ENCODE assay signal across 15 cellular contexts in the genomic region with DNA sequence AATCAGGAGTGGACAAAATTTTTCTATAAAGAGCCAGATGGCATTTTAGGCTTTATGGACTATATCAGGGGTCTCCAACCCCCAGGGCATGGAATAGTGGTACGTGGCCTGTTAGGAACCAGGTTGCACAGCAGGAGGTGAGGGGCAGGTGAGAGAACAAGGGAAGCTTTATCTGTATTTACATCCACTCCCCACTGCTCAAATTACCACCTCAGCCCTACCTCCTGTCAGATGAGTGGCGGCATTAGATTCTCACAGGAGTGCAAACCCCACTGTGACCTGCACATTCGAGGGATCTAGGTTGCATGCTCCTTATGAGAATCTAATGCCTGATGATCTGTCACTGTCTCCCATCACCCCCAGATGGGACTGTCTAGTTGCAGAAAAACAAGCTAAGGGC. TPM values are rescaled to one million over a fixed set of nuclear protein-coding genes. Genes with fewer than 3 reads are reported as not detected.
DNase-seq lines count a peak whose midpoint lies in the region; ATAC-seq, FAIRE-seq and TF ChIP-seq lines count a peak whose summit lies in the region.
"Had no signal": no experiment of that assay in that cellular context is flagged by ENCODE, and none has a peak within 500 bp of the region (broad histone marks: within the 10 kb centered on the region; RNA-seq: fewer than 3 reads in every experiment).

No MANE protein-coding gene starts in this region.

- intact Hi-C loops in HepG2 (cut with micrococcal nuclease; ENCODE audit: unreplicated experiment) (no loop called here), right lobe of liver (cut with DNase I) (no loop called here), K562 (cut with micrococcal nuclease) (no loop called here), posterior vena cava (cut with DNase I) (no loop called here)

- TF ChIP-seq EP300 in HepG2 (IDR thresholded peaks at IDR 0.05; ENCODE audit: low read depth in 2 of 2, low read length in 2 of 2) (no peak), HepG2 (CRISPR knock-in tag; IDR thresholded peaks at IDR 0.05; ENCODE audit: borderline replicate concordance) (no peak), K562 (IDR thresholded peaks at IDR 0.05; ENCODE audit: low read length) (no peak)

- ATAC-seq in HepG2 (no peak; the same call in 2 of the 3 replicates), right lobe of liver (no peak), K562 (peak; percentile 41), GM21576 (IDR thresholded peaks at IDR 0.05; ENCODE audit: unreplicated experiment) (no peak), HG02970 (IDR thresholded peaks at IDR 0.05; ENCODE audit: low FRiP score, unreplicated experiment) (no peak)
- ATAC-seq: CD8-positive, alpha-beta T cell had no signal

- peak; percentile 5 for DNase-seq in HepG2 (ENCODE audit: low spot score)
- no peak for DNase-seq in right lobe of liver
- peak; percentile 94 for DNase-seq in NCI-H2171 treated with DMSO at 0.1 percent for 48 hours (lab: John Stamatoyannopoulos, UW)
- no peak for DNase-seq in K562 (ENCODE audit: extremely low read depth in 1 of 4, low spot score in 3 of 4)
- DNase-seq in posterior vena cava (ENCODE audit: low spot score), result no peak
- DNase-seq: BE2C; CD8-positive, alpha-beta T cell; NCI-H1436 treated with DMSO at 0.1 percent for 48 hours; NCI-H774; SHP77 treated with DMSO at 0.1 percent for 48 hours; T-helper 2 cell had no signal

- TF ChIP-seq CTCF in HepG2 (CRISPR knock-in tag; IDR thresholded peaks at IDR 0.05), result no peak
- no peak for TF ChIP-seq CTCF in right lobe of liver (IDR thresholded peaks at IDR 0.05)
- no peak for TF ChIP-seq CTCF in K562 (IDR thresholded peaks at IDR 0.05 in 2 of 3, conservative IDR thresholded peaks at IDR 0.05 in 1 of 3; ENCODE audit: insufficient read depth in 2 of 3, low read depth in 1 of 3, low read length in 3 of 3)

- H3K36me3 ChIP-seq in HepG2 (replicated peaks in 1 of 2; ENCODE audit: control insufficient read depth in 1 of 2, insufficient read depth in 2 of 2, low read length in 2 of 2), result peaks cover 0 to 4% of the 10 kb centered on the region in 2 experiments; a peak in 1 of 5 replicates
- H3K36me3 ChIP-seq in right lobe of liver, result peaks cover 0 to 5% (median 0%) of the 10 kb centered on the region in 4 donors
- peaks cover 37% of the 10 kb centered on the region for H3K36me3 ChIP-seq in K562 (ENCODE audit: control insufficient read depth, insufficient read depth, low read length)

- TF ChIP-seq RAD21 in HepG2 (CRISPR knock-in tag; IDR thresholded peaks at IDR 0.05) (no peak), K562 (CRISPR knock-in tag; conservative IDR thresholded peaks at IDR 0.05 in 1 of 2, IDR thresholded peaks at IDR 0.05 in 1 of 2) (no peak)

- POLR2A ChIA-PET in HepG2 (lab: Yijun Ruan, JAX), result no interaction called here
- POLR2A ChIA-PET in K562 (lab: Yijun Ruan, JAX), result no interaction called here

- no peak overlapping the region for H3K4me2 ChIP-seq in HepG2 (ENCODE audit: low read depth, low read length)
- H3K4me2 ChIP-seq in K562 (ENCODE audit: insufficient read depth, low read length), result no peak overlapping the region

- BruUV-seq in HepG2 (replicated peaks; lab: Mats Ljungman, UMichigan) (no TSS peak), K562 (replicated peaks; lab: Mats Ljungman, UMichigan) (no TSS peak)

- FAIRE-seq in HepG2 (lab: Jason Lieb, UNC), result no peak
- FAIRE-seq in K562 (lab: Jason Lieb, UNC), result no peak
- FAIRE-seq: H54, RCC 7860 had no signal

- TF ChIP-seq POLR2A in HepG2 (IDR thresholded peaks at IDR 0.05; ENCODE audit: insufficient read depth in 1 of 2, low read depth in 2 of 2, low read length in 2 of 2), result no peak
- TF ChIP-seq POLR2A in right lobe of liver (IDR thresholded peaks at IDR 0.05), result no peak
- TF ChIP-seq POLR2A in K562 (conservative IDR thresholded peaks at IDR 0.05), result no peak

- WGBS in HepG2 (ENCODE audit: low lambda C conversion rate), result 95% methylated on average over 2 of the region's 3 CpGs
- 94% methylated on average over 3 of the region's 3 CpGs for WGBS in right lobe of liver (ENCODE audit: insufficient coverage, low coverage, low lambda C conversion rate, missing lambda C conversion rate)
- WGBS in K562 (ENCODE audit: insufficient coverage, low coverage, missing lambda C conversion rate), result 45% methylated on average over 3 of the region's 3 CpGs

- H3K79me2 ChIP-seq in HepG2 (ENCODE audit: insufficient read depth, low read length) (no peaks in the 10 kb centered on the region), K562 (ENCODE audit: control insufficient read depth, insufficient read depth, low read length) (0 out of 3 replicates have a peak, but pooled peaks cover 1% of the 10 kb centered on the region)

- in situ Hi-C loops in HepG2 (cut with HindIII; ENCODE audit: extremely low pct_ligation_motif_present, low pct_unique_long_range_greater_than_20kb) (no loop called here), K562 (cut with MboI) (no loop called here)

- peaks cover 10% of the 10 kb centered on the region for H3K4me1 ChIP-seq in HepG2 (ENCODE audit: insufficient read depth, low read length)
- H3K4me1 ChIP-seq in right lobe of liver, result peaks cover 0 to 7% (median 2%) of the 10 kb centered on the region in 4 donors
- peaks cover 0 to under 1% of the 10 kb centered on the region in 2 experiments; a peak in 1 of 5 replicates for H3K4me1 ChIP-seq in K562 (replicated peaks in 1 of 2; ENCODE audit: control insufficient read depth in 2 of 2, insufficient read depth in 2 of 2, low read length in 2 of 2)
- H3K4me1 ChIP-seq: BE2C had no signal

- H3K4me3 ChIP-seq in HepG2 (replicated peaks in 1 of 3; ENCODE audit: insufficient read depth in 1 of 3, low read depth in 2 of 3, low read length in 3 of 3), result no peak overlapping the region
- H3K4me3 ChIP-seq in right lobe of liver, result no peak overlapping the region
- H3K4me3 ChIP-seq in K562, result no peak overlapping the region

- H3K27me3 ChIP-seq in HepG2 (ENCODE audit: control insufficient read depth in 1 of 2, insufficient read depth in 2 of 2, low read length in 2 of 2) (no peaks in the 10 kb centered on the region), right lobe of liver (no peaks in the 10 kb centered on the region), K562 (ENCODE audit: control insufficient read depth in 2 of 2, insufficient read depth in 2 of 2, low read length in 2 of 2) (no peaks in the 10 kb centered on the region)
- H3K27me3 ChIP-seq: BE2C had no signal

- H4K20me1 ChIP-seq in HepG2 (ENCODE audit: insufficient read depth, low read length), result no peaks in the 10 kb centered on the region
- H4K20me1 ChIP-seq in K562 (replicated peaks; ENCODE audit: control insufficient read depth, insufficient read depth, low read length), result no peaks in the 10 kb centered on the region

- no peak overlapping the region for H3K27ac ChIP-seq in HepG2 (ENCODE audit: extremely low read length, insufficient read depth, low read length)
- H3K27ac ChIP-seq in right lobe of liver, result no peak overlapping the region
- no peak overlapping the region for H3K27ac ChIP-seq in K562 (ENCODE audit: extremely low read depth, low read depth, low read length)

- CTCF ChIA-PET in HepG2 (lab: Yijun Ruan, JAX; ENCODE audit: low intra/inter-chr PET ratio, low total read pairs), result no interaction called here
- CTCF ChIA-PET in K562 (lab: Yijun Ruan, JAX; ENCODE audit: low intra/inter-chr PET ratio), result no interaction called here

- no peak overlapping the region for H2AFZ ChIP-seq in HepG2 (ENCODE audit: low read length)
- no peak overlapping the region for H2AFZ ChIP-seq in K562 (ENCODE audit: low read depth, low read length)

- H3K9ac ChIP-seq in HepG2 (ENCODE audit: insufficient read depth, low read depth, low read length), result no peak overlapping the region
- no peak overlapping the region for H3K9ac ChIP-seq in K562 (ENCODE audit: insufficient read depth in 1 of 2, low read depth in 2 of 2, low read length in 2 of 2)

- no peaks in the 10 kb centered on the region for H3K9me3 ChIP-seq in HepG2 (ENCODE audit: low read length)
- no peaks in the 10 kb centered on the region for H3K9me3 ChIP-seq in right lobe of liver
- H3K9me3 ChIP-seq in K562 (replicated peaks; ENCODE audit: control insufficient read depth, insufficient read depth, low read depth, low read length), result no peaks in the 10 kb centered on the region
- H3K9me3 ChIP-seq: BE2C had no signal

- H3K9me1 ChIP-seq in K562 (ENCODE audit: control insufficient read depth, insufficient read depth, low read length), result no peaks in the 10 kb centered on the region

RNA-seq across cellular contexts. Expression of a gene that starts 13.9 kb away (rescaled TPM):
- total RNA-seq in HepG2 (2016; rRNA removed; fragmentation: Illumina TruSeq; extraction: Trizol), result 15.3 and 19.7 TPM in 2 replicates
- 6.2 and 6.4 TPM in 2 replicates for total RNA-seq in HepG2 (2016; cell fraction: cytosol; rRNA removed; fragmentation: Illumina TruSeq; extraction: Trizol; ENCODE audit: low read depth)
- 17.4 and 17.7 TPM in 2 replicates for total RNA-seq in HepG2 (2016; cell fraction: insoluble cytoplasmic fraction; rRNA removed; fragmentation: Illumina TruSeq; extraction: Trizol)
- 14.0 and 17.1 TPM in 2 replicates for total RNA-seq in HepG2 (2016; cell fraction: membrane; rRNA removed; fragmentation: Illumina TruSeq; extraction: Trizol)
- total RNA-seq in HepG2 (2016; cell fraction: nucleus; rRNA removed; fragmentation: Illumina TruSeq; extraction: Trizol), result 21.1 and 24.3 TPM in 2 replicates
- polyA plus RNA-seq in HepG2 (2011; rRNA removed), result 5.0 and 5.7 TPM in 2 replicates
- polyA plus RNA-seq in HepG2 (2011; cell fraction: cytosol; rRNA removed), result 2.9 and 3.6 TPM in 2 replicates
- polyA plus RNA-seq in HepG2 (2011; cell fraction: nucleus; rRNA removed), result 8.5 and 9.2 TPM in 2 replicates
- 6.1 and 6.6 TPM in 2 replicates for polyA plus RNA-seq in HepG2 (2012)
- polyA plus RNA-seq in HepG2 (2016; cell fraction: cytosol; fragmentation: Illumina TruSeq; extraction: Trizol; ENCODE audit: low read depth), result 2.7 and 4.4 TPM in 2 replicates
- polyA plus RNA-seq in HepG2 (2016; cell fraction: insoluble cytoplasmic fraction; fragmentation: Illumina TruSeq; extraction: Trizol; ENCODE audit: low read depth), result 10.9 and 12.2 TPM in 2 replicates
- 7.7 and 8.2 TPM in 2 replicates for polyA plus RNA-seq in HepG2 (2016; cell fraction: membrane; fragmentation: Illumina TruSeq; extraction: Trizol; ENCODE audit: low read depth)
- 25.8 and 27.4 TPM in 2 replicates for polyA plus RNA-seq in HepG2 (2016; cell fraction: nucleus; fragmentation: Illumina TruSeq; extraction: Trizol; ENCODE audit: insufficient read depth, low read depth)
- polyA minus RNA-seq in HepG2 (2011; rRNA and poly(A)+ RNA removed; ENCODE audit: low replicate concordance), result 7.0 and 22.6 TPM in 2 replicates
- polyA minus RNA-seq in HepG2 (2011; cell fraction: cytosol; rRNA and poly(A)+ RNA removed), result 3.7 and 5.4 TPM in 2 replicates
- 27.8 and 30.0 TPM in 2 replicates for polyA minus RNA-seq in HepG2 (2011; cell fraction: nucleus; rRNA and poly(A)+ RNA removed)
- total RNA-seq in right lobe of liver, result 1 to 10 TPM; 4.7 to 8.7 (median 6.1) TPM
- 44.6 and 91.3 TPM in 2 replicates for total RNA-seq in K562 (2011; cell fraction: chromatin; rRNA removed; ENCODE audit: low replicate concordance)
- total RNA-seq in K562 (2011; cell fraction: nucleolus; rRNA removed), result 26.8 and 37.5 TPM in 2 replicates
- 55.9 and 69.6 TPM in 2 replicates for total RNA-seq in K562 (2011; cell fraction: nucleoplasm; rRNA removed)
- total RNA-seq in K562 (2014; rRNA removed), result 20.4 and 20.6 TPM in 2 replicates
- total RNA-seq in K562 (2014; rRNA removed; fragmentation: Illumina TruSeq; extraction: Trizol), result 28.8 and 32.0 TPM in 2 replicates
- 34.4 and 36.2 TPM in 2 replicates for total RNA-seq in K562 (2015; rRNA removed; fragmentation: Illumina TruSeq; extraction: Trizol)
- total RNA-seq in K562 (2021), result 26.9 and 28.8 TPM in 2 replicates
- polyA plus RNA-seq in K562 (2011; rRNA removed), result 14.7 and 23.0 TPM in 2 replicates
- 9.9 and 11.3 TPM in 2 replicates for polyA plus RNA-seq in K562 (2011; cell fraction: cytosol; rRNA removed)
- 12.9 and 14.7 TPM in 2 replicates for polyA plus RNA-seq in K562 (2011; cell fraction: nucleus; rRNA removed)
- polyA plus RNA-seq in K562 (2012), result 22.7 and 25.8 TPM in 2 replicates
- 20.7 and 22.5 TPM in 2 replicates for polyA plus RNA-seq in K562 (2014; fragmentation: Illumina TruSeq; extraction: Trizol)
- polyA plus RNA-seq in K562 (2014; fragmentation: Nextera tagmentation; extraction: Ambion mirVana), result 10 to 100 TPM in 1 of 2 experiments, 1 to 10 TPM in 1; 8.4 to 10.8 TPM
- polyA plus RNA-seq in K562 (2014; rRNA removed), result 20.9 and 23.8 TPM in 2 replicates
- polyA minus RNA-seq in K562 (2011; rRNA and poly(A)+ RNA removed), result 23.9 and 29.9 TPM in 2 replicates
- 11.5 and 15.3 TPM in 2 replicates for polyA minus RNA-seq in K562 (2011; cell fraction: cytosol; rRNA and poly(A)+ RNA removed)
- 25.3 and 30.5 TPM in 2 replicates for polyA minus RNA-seq in K562 (2011; cell fraction: nucleus; rRNA and poly(A)+ RNA removed)
- 10 to 100 TPM; 12.0 to 13.2 TPM for total RNA-seq in posterior vena cava

Comparison
In these comparisons a context has a peak if more than half of its experiments do, and no peak if none do; other contexts are left out.
1. DNase-seq: peak in HepG2 (single experiment) and NCI-H2171 treated with DMSO at 0.1 percent for 48 hours (single experiment); none in right lobe of liver (0 of 3), K562 (0 of 4) and posterior vena cava (single experiment).